1 cellular context compared by ENCODE assay signal in the genomic region with DNA sequence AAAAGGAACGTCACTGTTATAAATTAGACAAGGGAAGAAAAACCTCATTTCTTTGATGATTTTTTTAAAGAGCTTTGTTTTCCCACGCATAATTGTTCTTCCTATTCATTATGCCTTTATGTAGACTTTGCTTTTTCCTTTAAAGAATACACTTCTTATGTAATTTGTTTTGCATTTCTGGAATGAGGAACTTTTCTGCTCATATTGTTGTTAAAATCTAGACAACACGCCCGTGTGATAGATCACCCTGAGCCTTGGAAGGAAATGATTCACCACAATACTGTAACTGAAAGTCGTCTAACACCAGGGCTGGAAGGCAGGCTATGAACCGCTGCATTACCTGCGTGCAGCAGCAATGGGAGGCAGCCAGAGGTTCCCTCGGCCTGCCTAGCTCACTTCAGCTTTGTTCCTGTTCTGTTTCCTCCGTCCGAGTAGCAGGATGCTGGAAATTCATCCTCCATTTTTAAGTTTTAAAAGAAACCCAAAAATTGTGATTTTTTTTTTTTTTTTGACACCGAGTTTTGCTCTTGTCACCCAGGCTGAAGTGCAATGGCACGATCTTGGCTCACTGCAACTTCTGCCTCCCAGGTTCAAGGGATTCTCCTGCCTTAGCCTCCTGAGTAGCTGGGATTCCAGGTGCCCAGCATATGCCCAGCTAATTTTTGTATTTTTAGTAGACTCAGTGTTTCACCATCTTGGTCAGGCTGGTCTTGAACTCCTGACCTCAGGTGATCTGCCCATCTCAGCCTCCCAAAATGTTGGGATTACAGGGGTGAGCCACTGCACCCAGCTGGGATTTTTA.
A peak's percentile ranks its signal among the peaks of the same experiment; 100 is the strongest.
TF ChIP-seq lines count a peak whose summit lies in the region.

No MANE protein-coding gene starts in this region.

TF ChIP-seq in HepG2, 621 proteins besides CTCF, POLR2A, EP300 and RAD21 (continued from another document and continues in another):
- TF ChIP-seq, protein P1, sequence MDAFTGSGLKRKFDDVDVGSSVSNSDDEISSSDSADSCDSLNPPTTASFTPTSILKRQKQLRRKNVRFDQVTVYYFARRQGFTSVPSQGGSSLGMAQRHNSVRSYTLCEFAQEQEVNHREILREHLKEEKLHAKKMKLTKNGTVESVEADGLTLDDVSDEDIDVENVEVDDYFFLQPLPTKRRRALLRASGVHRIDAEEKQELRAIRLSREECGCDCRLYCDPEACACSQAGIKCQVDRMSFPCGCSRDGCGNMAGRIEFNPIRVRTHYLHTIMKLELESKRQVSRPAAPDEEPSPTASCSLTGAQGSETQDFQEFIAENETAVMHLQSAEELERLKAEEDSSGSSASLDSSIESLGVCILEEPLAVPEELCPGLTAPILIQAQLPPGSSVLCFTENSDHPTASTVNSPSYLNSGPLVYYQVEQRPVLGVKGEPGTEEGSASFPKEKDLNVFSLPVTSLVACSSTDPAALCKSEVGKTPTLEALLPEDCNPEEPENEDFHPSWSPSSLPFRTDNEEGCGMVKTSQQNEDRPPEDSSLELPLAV (CRISPR knock-in tag; conservative IDR thresholded peaks at IDR 0.05; ENCODE audit: low read depth) = no peak
- TF ChIP-seq ZNF615 (CRISPR knock-in tag; IDR thresholded peaks at IDR 0.05; ENCODE audit: borderline replicate concordance) = no peak
- TF ChIP-seq ZNF562 (CRISPR knock-in tag; IDR thresholded peaks at IDR 0.05; ENCODE audit: borderline replicate concordance) = no peak
- TF ChIP-seq, protein P2, sequence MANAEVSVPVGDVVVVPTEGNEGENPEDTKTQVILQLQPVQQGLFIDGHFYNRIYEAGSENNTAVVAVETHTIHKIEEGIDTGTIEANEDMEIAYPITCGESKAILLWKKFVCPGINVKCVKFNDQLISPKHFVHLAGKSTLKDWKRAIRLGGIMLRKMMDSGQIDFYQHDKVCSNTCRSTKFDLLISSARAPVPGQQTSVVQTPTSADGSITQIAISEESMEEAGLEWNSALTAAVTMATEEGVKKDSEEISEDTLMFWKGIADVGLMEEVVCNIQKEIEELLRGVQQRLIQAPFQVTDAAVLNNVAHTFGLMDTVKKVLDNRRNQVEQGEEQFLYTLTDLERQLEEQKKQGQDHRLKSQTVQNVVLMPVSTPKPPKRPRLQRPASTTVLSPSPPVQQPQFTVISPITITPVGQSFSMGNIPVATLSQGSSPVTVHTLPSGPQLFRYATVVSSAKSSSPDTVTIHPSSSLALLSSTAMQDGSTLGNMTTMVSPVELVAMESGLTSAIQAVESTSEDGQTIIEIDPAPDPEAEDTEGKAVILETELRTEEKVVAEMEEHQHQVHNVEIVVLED (CRISPR knock-in tag; IDR thresholded peaks at IDR 0.05; ENCODE audit: borderline replicate concordance) = peak; percentile 28; the same call in 1 of the 2 replicates
- no peak for TF ChIP-seq AGO2 (optimal IDR thresholded peaks at IDR 0.05; ENCODE audit: low read depth, low read length)
- no peak for TF ChIP-seq ZNF782 (CRISPR knock-in tag; IDR thresholded peaks at IDR 0.05; ENCODE audit: borderline replicate concordance)
- no peak for TF ChIP-seq CCAR2 (optimal IDR thresholded peaks at IDR 0.05; ENCODE audit: low read depth, low read length)
- no peak for TF ChIP-seq NFATC3 (CRISPR knock-in tag; IDR thresholded peaks at IDR 0.05)
- TF ChIP-seq ZNF350 (CRISPR knock-in tag; IDR thresholded peaks at IDR 0.05; ENCODE audit: borderline replicate concordance, low read depth) = no peak
- TF ChIP-seq RARA (CRISPR knock-in tag; IDR thresholded peaks at IDR 0.05) = no peak
- TF ChIP-seq, protein P3, sequence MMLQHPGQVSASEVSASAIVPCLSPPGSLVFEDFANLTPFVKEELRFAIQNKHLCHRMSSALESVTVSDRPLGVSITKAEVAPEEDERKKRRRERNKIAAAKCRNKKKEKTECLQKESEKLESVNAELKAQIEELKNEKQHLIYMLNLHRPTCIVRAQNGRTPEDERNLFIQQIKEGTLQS (CRISPR knock-in tag; IDR thresholded peaks at IDR 0.05) = no peak
- TF ChIP-seq HNF4G (IDR thresholded peaks at IDR 0.05; ENCODE audit: borderline replicate concordance, low read depth, low read length) = no peak
- no peak for TF ChIP-seq HNF4G (CRISPR knock-in tag; IDR thresholded peaks at IDR 0.05; ENCODE audit: borderline replicate concordance, low read depth)
- no peak for TF ChIP-seq NFIB (CRISPR knock-in tag; IDR thresholded peaks at IDR 0.05; ENCODE audit: borderline replicate concordance)
- no peak for TF ChIP-seq STAT5B (CRISPR knock-in tag; IDR thresholded peaks at IDR 0.05)
- no peak; the same call in 1 of the 2 replicates for TF ChIP-seq ZSCAN29 (CRISPR knock-in tag; conservative IDR thresholded peaks at IDR 0.05)
- TF ChIP-seq ZNF619 (CRISPR knock-in tag; IDR thresholded peaks at IDR 0.05) = no peak
- TF ChIP-seq, protein P4, sequence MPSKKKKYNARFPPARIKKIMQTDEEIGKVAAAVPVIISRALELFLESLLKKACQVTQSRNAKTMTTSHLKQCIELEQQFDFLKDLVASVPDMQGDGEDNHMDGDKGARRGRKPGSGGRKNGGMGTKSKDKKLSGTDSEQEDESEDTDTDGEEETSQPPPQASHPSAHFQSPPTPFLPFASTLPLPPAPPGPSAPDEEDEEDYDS (CRISPR knock-in tag; IDR thresholded peaks at IDR 0.05) = no peak
- TF ChIP-seq, protein P5, sequence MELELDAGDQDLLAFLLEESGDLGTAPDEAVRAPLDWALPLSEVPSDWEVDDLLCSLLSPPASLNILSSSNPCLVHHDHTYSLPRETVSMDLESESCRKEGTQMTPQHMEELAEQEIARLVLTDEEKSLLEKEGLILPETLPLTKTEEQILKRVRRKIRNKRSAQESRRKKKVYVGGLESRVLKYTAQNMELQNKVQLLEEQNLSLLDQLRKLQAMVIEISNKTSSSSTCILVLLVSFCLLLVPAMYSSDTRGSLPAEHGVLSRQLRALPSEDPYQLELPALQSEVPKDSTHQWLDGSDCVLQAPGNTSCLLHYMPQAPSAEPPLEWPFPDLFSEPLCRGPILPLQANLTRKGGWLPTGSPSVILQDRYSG (CRISPR knock-in tag; IDR thresholded peaks at IDR 0.05) = no peak
- TF ChIP-seq, protein P6, sequence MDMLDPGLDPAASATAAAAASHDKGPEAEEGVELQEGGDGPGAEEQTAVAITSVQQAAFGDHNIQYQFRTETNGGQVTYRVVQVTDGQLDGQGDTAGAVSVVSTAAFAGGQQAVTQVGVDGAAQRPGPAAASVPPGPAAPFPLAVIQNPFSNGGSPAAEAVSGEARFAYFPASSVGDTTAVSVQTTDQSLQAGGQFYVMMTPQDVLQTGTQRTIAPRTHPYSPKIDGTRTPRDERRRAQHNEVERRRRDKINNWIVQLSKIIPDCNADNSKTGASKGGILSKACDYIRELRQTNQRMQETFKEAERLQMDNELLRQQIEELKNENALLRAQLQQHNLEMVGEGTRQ (IDR thresholded peaks at IDR 0.05; ENCODE audit: low read depth, low read length) = no peak
- TF ChIP-seq, protein P6 (CRISPR knock-in tag; IDR thresholded peaks at IDR 0.05; ENCODE audit: borderline replicate concordance) = no peak
- no peak for TF ChIP-seq MATR3 (CRISPR knock-in tag; IDR thresholded peaks at IDR 0.05)
- TF ChIP-seq ZNF577 (CRISPR knock-in tag; IDR thresholded peaks at IDR 0.05; ENCODE audit: borderline replicate concordance, low read depth) = no peak
- no peak; the same call in 1 of the 2 replicates for TF ChIP-seq HMG20A (CRISPR knock-in tag; IDR thresholded peaks at IDR 0.05; ENCODE audit: borderline replicate concordance)
- peak; percentile 14; the same call in 1 of the 2 replicates for TF ChIP-seq KAT8 (CRISPR knock-in tag; IDR thresholded peaks at IDR 0.05)
- TF ChIP-seq, protein P7, sequence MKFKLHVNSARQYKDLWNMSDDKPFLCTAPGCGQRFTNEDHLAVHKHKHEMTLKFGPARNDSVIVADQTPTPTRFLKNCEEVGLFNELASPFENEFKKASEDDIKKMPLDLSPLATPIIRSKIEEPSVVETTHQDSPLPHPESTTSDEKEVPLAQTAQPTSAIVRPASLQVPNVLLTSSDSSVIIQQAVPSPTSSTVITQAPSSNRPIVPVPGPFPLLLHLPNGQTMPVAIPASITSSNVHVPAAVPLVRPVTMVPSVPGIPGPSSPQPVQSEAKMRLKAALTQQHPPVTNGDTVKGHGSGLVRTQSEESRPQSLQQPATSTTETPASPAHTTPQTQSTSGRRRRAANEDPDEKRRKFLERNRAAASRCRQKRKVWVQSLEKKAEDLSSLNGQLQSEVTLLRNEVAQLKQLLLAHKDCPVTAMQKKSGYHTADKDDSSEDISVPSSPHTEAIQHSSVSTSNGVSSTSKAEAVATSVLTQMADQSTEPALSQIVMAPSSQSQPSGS (CRISPR knock-in tag; IDR thresholded peaks at IDR 0.05) = no peak; the same call in 1 of the 2 replicates
- TF ChIP-seq DNMT1 (CRISPR knock-in tag; IDR thresholded peaks at IDR 0.05) = no peak
- TF ChIP-seq, protein P8, sequence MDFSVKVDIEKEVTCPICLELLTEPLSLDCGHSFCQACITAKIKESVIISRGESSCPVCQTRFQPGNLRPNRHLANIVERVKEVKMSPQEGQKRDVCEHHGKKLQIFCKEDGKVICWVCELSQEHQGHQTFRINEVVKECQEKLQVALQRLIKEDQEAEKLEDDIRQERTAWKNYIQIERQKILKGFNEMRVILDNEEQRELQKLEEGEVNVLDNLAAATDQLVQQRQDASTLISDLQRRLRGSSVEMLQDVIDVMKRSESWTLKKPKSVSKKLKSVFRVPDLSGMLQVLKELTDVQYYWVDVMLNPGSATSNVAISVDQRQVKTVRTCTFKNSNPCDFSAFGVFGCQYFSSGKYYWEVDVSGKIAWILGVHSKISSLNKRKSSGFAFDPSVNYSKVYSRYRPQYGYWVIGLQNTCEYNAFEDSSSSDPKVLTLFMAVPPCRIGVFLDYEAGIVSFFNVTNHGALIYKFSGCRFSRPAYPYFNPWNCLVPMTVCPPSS (IDR thresholded peaks at IDR 0.05) = no peak
- 0 out of 2 replicates have a peak, but pooled peaks have one; percentile 52 for TF ChIP-seq ZNF567 (CRISPR knock-in tag; IDR thresholded peaks at IDR 0.05; ENCODE audit: borderline replicate concordance)
- TF ChIP-seq PHF21A (CRISPR knock-in tag; IDR thresholded peaks at IDR 0.05) = no peak; the same call in 1 of the 2 replicates
- TF ChIP-seq YEATS2 (CRISPR knock-in tag; IDR thresholded peaks at IDR 0.05; ENCODE audit: borderline replicate concordance) = 0 out of 2 replicates have a peak, but pooled peaks have one; percentile 14
- no peak for TF ChIP-seq ZNF136 (CRISPR knock-in tag; IDR thresholded peaks at IDR 0.05; ENCODE audit: low read depth)
- TF ChIP-seq YEATS4 (CRISPR knock-in tag; IDR thresholded peaks at IDR 0.05; ENCODE audit: borderline replicate concordance) = no peak; the same call in 1 of the 2 replicates
- peak; percentile 93 for TF ChIP-seq SOX5 (CRISPR knock-in tag; IDR thresholded peaks at IDR 0.05; ENCODE audit: borderline replicate concordance)
- TF ChIP-seq ZNF143 (CRISPR knock-in tag; IDR thresholded peaks at IDR 0.05) = no peak
- no peak for TF ChIP-seq ISL2 (CRISPR knock-in tag; IDR thresholded peaks at IDR 0.05)
- no peak for TF ChIP-seq SMARCC2 (IDR thresholded peaks at IDR 0.05)
- no peak for TF ChIP-seq ZNF326 (CRISPR knock-in tag; IDR thresholded peaks at IDR 0.05; ENCODE audit: borderline replicate concordance)
- 0 out of 2 replicates have a peak, but pooled peaks have one; percentile 20 for TF ChIP-seq KDM3A (CRISPR knock-in tag; IDR thresholded peaks at IDR 0.05; ENCODE audit: low read depth)
- no peak; the same call in 1 of the 2 replicates for TF ChIP-seq REPIN1 (CRISPR knock-in tag; IDR thresholded peaks at IDR 0.05; ENCODE audit: borderline replicate concordance, low read depth)
- TF ChIP-seq ZNF205 (CRISPR knock-in tag; IDR thresholded peaks at IDR 0.05) = no peak
- TF ChIP-seq, protein P9, sequence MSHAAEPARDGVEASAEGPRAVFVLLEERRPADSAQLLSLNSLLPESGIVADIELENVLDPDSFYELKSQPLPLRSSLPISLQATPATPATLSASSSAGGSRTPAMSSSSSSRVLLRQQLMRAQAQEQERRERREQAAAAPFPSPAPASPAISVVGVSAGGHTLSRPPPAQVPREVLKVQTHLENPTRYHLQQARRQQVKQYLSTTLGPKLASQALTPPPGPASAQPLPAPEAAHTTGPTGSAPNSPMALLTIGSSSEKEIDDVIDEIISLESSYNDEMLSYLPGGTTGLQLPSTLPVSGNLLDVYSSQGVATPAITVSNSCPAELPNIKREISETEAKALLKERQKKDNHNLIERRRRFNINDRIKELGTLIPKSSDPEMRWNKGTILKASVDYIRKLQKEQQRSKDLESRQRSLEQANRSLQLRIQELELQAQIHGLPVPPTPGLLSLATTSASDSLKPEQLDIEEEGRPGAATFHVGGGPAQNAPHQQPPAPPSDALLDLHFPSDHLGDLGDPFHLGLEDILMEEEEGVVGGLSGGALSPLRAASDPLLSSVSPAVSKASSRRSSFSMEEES (CRISPR knock-in tag; IDR thresholded peaks at IDR 0.05) = peak; percentile 64
- TF ChIP-seq, protein P10, sequence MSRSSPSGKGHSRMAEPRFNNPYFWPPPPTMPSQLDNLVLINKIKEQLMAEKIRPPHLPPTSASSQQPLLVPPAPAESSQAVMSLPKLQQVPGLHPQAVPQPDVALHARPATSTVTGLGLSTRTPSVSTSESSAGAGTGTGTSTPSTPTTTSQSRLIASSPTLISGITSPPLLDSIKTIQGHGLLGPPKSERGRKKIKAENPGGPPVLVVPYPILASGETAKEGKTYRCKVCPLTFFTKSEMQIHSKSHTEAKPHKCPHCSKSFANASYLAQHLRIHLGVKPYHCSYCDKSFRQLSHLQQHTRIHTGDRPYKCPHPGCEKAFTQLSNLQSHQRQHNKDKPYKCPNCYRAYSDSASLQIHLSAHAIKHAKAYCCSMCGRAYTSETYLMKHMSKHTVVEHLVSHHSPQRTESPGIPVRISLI (CRISPR knock-in tag; IDR thresholded peaks at IDR 0.05; ENCODE audit: borderline replicate concordance) = peak; percentile 11; the same call in 1 of the 2 replicates
- TF ChIP-seq ZMYM2 (CRISPR knock-in tag; IDR thresholded peaks at IDR 0.05) = peak; percentile 58; the same call in 1 of the 2 replicates
- TF ChIP-seq ZC3H4 (CRISPR knock-in tag; IDR thresholded peaks at IDR 0.05; ENCODE audit: borderline replicate concordance) = 0 out of 2 replicates have a peak, but pooled peaks have one; percentile 79
- TF ChIP-seq, protein P11, sequence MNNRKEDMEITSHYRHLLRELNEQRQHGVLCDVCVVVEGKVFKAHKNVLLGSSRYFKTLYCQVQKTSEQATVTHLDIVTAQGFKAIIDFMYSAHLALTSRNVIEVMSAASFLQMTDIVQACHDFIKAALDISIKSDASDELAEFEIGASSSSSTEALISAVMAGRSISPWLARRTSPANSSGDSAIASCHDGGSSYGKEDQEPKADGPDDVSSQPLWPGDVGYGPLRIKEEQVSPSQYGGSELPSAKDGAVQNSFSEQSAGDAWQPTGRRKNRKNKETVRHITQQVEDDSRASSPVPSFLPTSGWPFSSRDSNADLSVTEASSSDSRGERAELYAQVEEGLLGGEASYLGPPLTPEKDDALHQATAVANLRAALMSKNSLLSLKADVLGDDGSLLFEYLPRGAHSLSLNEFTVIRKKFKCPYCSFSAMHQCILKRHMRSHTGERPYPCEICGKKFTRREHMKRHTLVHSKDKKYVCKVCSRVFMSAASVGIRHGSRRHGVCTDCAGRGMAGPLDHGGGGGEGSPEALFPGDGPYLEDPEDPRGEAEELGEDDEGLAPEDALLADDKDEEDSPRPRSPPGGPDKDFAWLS (CRISPR knock-in tag; IDR thresholded peaks at IDR 0.05; ENCODE audit: borderline replicate concordance) = no peak
